ENCODE assay signal across 1 cellular context in the genomic region with DNA sequence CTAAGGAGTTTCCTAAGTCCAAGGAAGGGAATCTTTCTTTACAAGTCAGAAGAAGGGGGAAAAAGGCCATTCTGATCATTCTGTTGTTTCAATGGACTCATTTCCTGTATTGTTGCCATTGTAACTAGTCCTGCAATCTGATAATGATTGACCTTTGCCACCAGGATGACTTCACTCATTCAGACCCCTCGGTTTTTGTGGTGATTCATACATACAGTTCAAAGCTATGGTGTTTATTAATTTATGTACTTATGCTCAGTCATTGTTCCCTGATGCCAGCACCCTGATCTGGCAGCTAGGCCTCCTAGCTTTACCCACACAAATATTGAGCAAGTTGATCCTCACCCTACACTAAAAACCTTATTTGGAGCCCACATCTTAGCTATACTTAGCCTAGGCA.
TF ChIP-seq lines count a peak whose summit lies in the region.

No MANE protein-coding gene starts in this region.

TF ChIP-seq in HepG2, 621 proteins besides CTCF, POLR2A, EP300 and RAD21 (continued from another document):
- TF ChIP-seq, protein P1, sequence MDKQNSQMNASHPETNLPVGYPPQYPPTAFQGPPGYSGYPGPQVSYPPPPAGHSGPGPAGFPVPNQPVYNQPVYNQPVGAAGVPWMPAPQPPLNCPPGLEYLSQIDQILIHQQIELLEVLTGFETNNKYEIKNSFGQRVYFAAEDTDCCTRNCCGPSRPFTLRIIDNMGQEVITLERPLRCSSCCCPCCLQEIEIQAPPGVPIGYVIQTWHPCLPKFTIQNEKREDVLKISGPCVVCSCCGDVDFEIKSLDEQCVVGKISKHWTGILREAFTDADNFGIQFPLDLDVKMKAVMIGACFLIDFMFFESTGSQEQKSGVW (CRISPR knock-in tag; IDR thresholded peaks at IDR 0.05; ENCODE audit: borderline replicate concordance): no peak
- TF ChIP-seq, protein P2, sequence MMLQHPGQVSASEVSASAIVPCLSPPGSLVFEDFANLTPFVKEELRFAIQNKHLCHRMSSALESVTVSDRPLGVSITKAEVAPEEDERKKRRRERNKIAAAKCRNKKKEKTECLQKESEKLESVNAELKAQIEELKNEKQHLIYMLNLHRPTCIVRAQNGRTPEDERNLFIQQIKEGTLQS (CRISPR knock-in tag; IDR thresholded peaks at IDR 0.05): peak; percentile 71
- TF ChIP-seq, protein P3, sequence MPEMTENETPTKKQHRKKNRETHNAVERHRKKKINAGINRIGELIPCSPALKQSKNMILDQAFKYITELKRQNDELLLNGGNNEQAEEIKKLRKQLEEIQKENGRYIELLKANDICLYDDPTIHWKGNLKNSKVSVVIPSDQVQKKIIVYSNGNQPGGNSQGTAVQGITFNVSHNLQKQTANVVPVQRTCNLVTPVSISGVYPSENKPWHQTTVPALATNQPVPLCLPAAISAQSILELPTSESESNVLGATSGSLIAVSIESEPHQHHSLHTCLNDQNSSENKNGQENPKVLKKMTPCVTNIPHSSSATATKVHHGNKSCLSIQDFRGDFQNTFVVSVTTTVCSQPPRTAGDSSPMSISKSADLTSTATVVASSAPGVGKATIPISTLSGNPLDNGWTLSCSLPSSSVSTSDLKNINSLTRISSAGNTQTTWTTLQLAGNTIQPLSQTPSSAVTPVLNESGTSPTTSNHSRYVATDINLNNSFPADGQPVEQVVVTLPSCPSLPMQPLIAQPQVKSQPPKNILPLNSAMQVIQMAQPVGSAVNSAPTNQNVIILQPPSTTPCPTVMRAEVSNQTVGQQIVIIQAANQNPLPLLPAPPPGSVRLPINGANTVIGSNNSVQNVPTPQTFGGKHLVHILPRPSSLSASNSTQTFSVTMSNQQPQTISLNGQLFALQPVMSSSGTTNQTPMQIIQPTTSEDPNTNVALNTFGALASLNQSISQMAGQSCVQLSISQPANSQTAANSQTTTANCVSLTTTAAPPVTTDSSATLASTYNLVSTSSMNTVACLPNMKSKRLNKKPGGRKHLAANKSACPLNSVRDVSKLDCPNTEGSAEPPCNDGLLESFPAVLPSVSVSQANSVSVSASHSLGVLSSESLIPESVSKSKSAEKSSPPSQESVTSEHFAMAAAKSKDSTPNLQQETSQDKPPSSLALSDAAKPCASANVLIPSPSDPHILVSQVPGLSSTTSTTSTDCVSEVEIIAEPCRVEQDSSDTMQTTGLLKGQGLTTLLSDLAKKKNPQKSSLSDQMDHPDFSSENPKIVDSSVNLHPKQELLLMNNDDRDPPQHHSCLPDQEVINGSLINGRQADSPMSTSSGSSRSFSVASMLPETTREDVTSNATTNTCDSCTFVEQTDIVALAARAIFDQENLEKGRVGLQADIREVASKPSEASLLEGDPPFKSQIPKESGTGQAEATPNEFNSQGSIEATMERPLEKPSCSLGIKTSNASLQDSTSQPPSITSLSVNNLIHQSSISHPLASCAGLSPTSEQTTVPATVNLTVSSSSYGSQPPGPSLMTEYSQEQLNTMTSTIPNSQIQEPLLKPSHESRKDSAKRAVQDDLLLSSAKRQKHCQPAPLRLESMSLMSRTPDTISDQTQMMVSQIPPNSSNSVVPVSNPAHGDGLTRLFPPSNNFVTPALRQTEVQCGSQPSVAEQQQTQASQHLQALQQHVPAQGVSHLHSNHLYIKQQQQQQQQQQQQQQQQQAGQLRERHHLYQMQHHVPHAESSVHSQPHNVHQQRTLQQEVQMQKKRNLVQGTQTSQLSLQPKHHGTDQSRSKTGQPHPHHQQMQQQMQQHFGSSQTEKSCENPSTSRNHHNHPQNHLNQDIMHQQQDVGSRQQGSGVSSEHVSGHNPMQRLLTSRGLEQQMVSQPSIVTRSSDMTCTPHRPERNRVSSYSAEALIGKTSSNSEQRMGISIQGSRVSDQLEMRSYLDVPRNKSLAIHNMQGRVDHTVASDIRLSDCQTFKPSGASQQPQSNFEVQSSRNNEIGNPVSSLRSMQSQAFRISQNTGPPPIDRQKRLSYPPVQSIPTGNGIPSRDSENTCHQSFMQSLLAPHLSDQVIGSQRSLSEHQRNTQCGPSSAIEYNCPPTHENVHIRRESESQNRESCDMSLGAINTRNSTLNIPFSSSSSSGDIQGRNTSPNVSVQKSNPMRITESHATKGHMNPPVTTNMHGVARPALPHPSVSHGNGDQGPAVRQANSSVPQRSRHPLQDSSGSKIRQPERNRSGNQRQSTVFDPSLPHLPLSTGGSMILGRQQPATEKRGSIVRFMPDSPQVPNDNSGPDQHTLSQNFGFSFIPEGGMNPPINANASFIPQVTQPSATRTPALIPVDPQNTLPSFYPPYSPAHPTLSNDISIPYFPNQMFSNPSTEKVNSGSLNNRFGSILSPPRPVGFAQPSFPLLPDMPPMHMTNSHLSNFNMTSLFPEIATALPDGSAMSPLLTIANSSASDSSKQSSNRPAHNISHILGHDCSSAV (CRISPR knock-in tag; IDR thresholded peaks at IDR 0.05; ENCODE audit: borderline replicate concordance): no peak
- TF ChIP-seq, protein P4, sequence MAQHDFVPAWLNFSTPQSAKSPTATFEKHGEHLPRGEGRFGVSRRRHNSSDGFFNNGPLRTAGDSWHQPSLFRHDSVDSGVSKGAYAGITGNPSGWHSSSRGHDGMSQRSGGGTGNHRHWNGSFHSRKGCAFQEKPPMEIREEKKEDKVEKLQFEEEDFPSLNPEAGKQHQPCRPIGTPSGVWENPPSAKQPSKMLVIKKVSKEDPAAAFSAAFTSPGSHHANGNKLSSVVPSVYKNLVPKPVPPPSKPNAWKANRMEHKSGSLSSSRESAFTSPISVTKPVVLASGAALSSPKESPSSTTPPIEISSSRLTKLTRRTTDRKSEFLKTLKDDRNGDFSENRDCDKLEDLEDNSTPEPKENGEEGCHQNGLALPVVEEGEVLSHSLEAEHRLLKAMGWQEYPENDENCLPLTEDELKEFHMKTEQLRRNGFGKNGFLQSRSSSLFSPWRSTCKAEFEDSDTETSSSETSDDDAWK (CRISPR knock-in tag; IDR thresholded peaks at IDR 0.05): no peak
- TF ChIP-seq, protein P5, sequence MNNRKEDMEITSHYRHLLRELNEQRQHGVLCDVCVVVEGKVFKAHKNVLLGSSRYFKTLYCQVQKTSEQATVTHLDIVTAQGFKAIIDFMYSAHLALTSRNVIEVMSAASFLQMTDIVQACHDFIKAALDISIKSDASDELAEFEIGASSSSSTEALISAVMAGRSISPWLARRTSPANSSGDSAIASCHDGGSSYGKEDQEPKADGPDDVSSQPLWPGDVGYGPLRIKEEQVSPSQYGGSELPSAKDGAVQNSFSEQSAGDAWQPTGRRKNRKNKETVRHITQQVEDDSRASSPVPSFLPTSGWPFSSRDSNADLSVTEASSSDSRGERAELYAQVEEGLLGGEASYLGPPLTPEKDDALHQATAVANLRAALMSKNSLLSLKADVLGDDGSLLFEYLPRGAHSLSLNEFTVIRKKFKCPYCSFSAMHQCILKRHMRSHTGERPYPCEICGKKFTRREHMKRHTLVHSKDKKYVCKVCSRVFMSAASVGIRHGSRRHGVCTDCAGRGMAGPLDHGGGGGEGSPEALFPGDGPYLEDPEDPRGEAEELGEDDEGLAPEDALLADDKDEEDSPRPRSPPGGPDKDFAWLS (CRISPR knock-in tag; IDR thresholded peaks at IDR 0.05; ENCODE audit: borderline replicate concordance): no peak
- TF ChIP-seq, protein P6, sequence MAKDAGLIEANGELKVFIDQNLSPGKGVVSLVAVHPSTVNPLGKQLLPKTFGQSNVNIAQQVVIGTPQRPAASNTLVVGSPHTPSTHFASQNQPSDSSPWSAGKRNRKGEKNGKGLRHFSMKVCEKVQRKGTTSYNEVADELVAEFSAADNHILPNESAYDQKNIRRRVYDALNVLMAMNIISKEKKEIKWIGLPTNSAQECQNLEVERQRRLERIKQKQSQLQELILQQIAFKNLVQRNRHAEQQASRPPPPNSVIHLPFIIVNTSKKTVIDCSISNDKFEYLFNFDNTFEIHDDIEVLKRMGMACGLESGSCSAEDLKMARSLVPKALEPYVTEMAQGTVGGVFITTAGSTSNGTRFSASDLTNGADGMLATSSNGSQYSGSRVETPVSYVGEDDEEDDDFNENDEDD (CRISPR knock-in tag; IDR thresholded peaks at IDR 0.05; ENCODE audit: borderline replicate concordance): no peak
- TF ChIP-seq KDM5A (IDR thresholded peaks at IDR 0.05; ENCODE audit: borderline replicate concordance, low read length): no peak
